Comparison of ENCODE assay signal across 8 cellular contexts in genomic region chr7:95772298-95772770, GRCh38. TPM values are rescaled to one million over a fixed set of nuclear protein-coding genes. Genes with fewer than 3 reads are reported as not detected.
A peak's percentile ranks its signal among the peaks of the same experiment; 100 is the strongest.
DNase-seq lines count a peak whose midpoint lies in the region; ATAC-seq and TF ChIP-seq lines count a peak whose summit lies in the region.

TSS of gene DYNC1I1 (plus strand) at chr7:95772554. CDS start at chr7:95804730, 32,176 bp downstream.

- 0 to 1% methylated on average over 18 to 49 of the region's 49 CpGs for WGBS in aorta, 2 donors

- no peaks in the 10 kb centered on the region for H3K36me3 ChIP-seq in Caco-2 (ENCODE audit: control insufficient read depth, insufficient read depth, low read length)
- no peaks in the 10 kb centered on the region for H3K36me3 ChIP-seq in aorta (ENCODE audit: control insufficient read depth in 1 of 2, insufficient read depth in 2 of 2, low read length in 1 of 2)

- peak; percentile 89 for ATAC-seq in GM19452 (IDR thresholded peaks at IDR 0.05; ENCODE audit: unreplicated experiment)
- peak; percentile 85 for ATAC-seq in HG03439 (IDR thresholded peaks at IDR 0.05; ENCODE audit: unreplicated experiment)
- peak; percentile 69 to 89 for ATAC-seq in activated naive CD4-positive, alpha-beta T cell treated with anti-CD3 and anti-CD28 coated beads, Interleukin-2, amount 50 U/mL, for 72 hours
- ATAC-seq in Right ventricle myocardium superior (ENCODE audit: poor library complexity), result peak; percentile 97
- peak; percentile 95 for ATAC-seq in omental fat pad (ENCODE audit: low FRiP score)
- ATAC-seq in aorta (ENCODE audit: low FRiP score), result peak; percentile 78

- H3K9me3 Mint-ChIP-seq in Caco-2 (ENCODE audit: unreplicated experiment), result no peaks in the 10 kb centered on the region
- no peaks in the 10 kb centered on the region for H3K9me3 Mint-ChIP-seq in activated naive CD4-positive, alpha-beta T cell treated with anti-CD3 and anti-CD28 coated beads, Interleukin-2, amount 50 U/mL, for 72 hours

- TF ChIP-seq CTCF in Caco-2 (IDR thresholded peaks at IDR 0.05; ENCODE audit: insufficient read depth in 1 of 2, low read depth in 1 of 2, low read length in 1 of 2, severe bottlenecking in 1 of 2, unreplicated experiment in 1 of 2) (no peak), omental fat pad (IDR thresholded peaks at IDR 0.05) (no peak)

- H3K4me1 ChIP-seq in Caco-2, result peaks cover 5% of the 10 kb centered on the region; the same call in 1 of the 2 replicates
- H3K4me1 ChIP-seq in aorta (ENCODE audit: control insufficient read depth in 1 of 2, insufficient read depth in 2 of 2, low read length in 2 of 2), result peaks cover 0 to 4% of the 10 kb centered on the region in 2 donors

- H3K4me3 ChIP-seq in Caco-2 (ENCODE audit: low read depth, low read length) (peak within 1 kb of the TSS; percentile 48), aorta (ENCODE audit: low read length in 2 of 2) (peak within 1 kb of the TSS; percentile 85 to 87)

- H3K9me3 ChIP-seq in Caco-2 (no peaks in the 10 kb centered on the region), aorta (ENCODE audit: control insufficient read depth, low read length) (no peaks in the 10 kb centered on the region)

- H3K27me3 ChIP-seq in Caco-2 (replicated peaks; ENCODE audit: control insufficient read depth, insufficient read depth, low read length) (0 out of 2 replicates have a peak, but pooled peaks cover 2% of the 10 kb centered on the region), aorta (ENCODE audit: control insufficient read depth in 1 of 2, insufficient read depth in 2 of 2, low read length in 1 of 2) (no peaks in the 10 kb centered on the region)

- peak within 1 kb of the TSS in 1 of 2 donors; percentile 38 for H3K27ac ChIP-seq in aorta (ENCODE audit: low read depth in 1 of 2, low read length in 2 of 2)

- POLR2A ChIA-PET in Caco-2 (lab: Charles Lee), result interaction anchor here (0.6 kb wide), 1 partner anchor 28 kb away, joined by 3 read pairs; no protein-coding TSS in a partner anchor

- intact Hi-C loops in Caco-2 (cut with micrococcal nuclease; ENCODE audit: unreplicated experiment) (no loop called here), Right ventricle myocardium superior (cut with DNase I) (no loop called here), aorta (cut with DNase I) (loop anchor here in 1 of 2 donors (10.0 kb wide), 1 partner anchor 102 kb away; no protein-coding TSS in a partner anchor)

- DNase-seq in Caco-2 (peak; percentile 64 to 65), NCI-H526 treated with DMSO at 0.1 percent for 48 hours (lab: John Stamatoyannopoulos, UW) (peak; percentile 76), Right ventricle myocardium superior (peak; percentile 87), omental fat pad (ENCODE audit: low spot score) (peak; percentile 23), aorta (peak; percentile 85 to 91)
- DNase-seq in activated naive CD4-positive, alpha-beta T cell treated with anti-CD3 and anti-CD28 coated beads, Interleukin-2, amount 50 U/mL, for 72 hours (ENCODE audit: low spot score in 2 of 2), result peak in 1 of 2 donors; percentile 21

- no peak within 1 kb of the TSS for H3K27ac Mint-ChIP-seq in Caco-2 (ENCODE audit: unreplicated experiment)
- no peak within 1 kb of the TSS for H3K27ac Mint-ChIP-seq in activated naive CD4-positive, alpha-beta T cell treated with anti-CD3 and anti-CD28 coated beads, Interleukin-2, amount 50 U/mL, for 72 hours

- H3K36me3 Mint-ChIP-seq in Caco-2 (ENCODE audit: insufficient read depth, unreplicated experiment), result no peaks in the 10 kb centered on the region
- no peaks in the 10 kb centered on the region for H3K36me3 Mint-ChIP-seq in activated naive CD4-positive, alpha-beta T cell treated with anti-CD3 and anti-CD28 coated beads, Interleukin-2, amount 50 U/mL, for 72 hours

- CTCF ChIA-PET in Caco-2 (lab: Charles Lee), result interaction anchor here (0.6 kb wide), 1 partner anchor 867 kb away, joined by 3 read pairs; no protein-coding TSS in a partner anchor

- peaks cover 13% of the 10 kb centered on the region for H3K27me3 Mint-ChIP-seq in Caco-2 (ENCODE audit: insufficient read depth, unreplicated experiment)

- H3K4me1 Mint-ChIP-seq in Caco-2 (ENCODE audit: low read depth, unreplicated experiment), result no peaks in the 10 kb centered on the region

- H3K4me3 Mint-ChIP-seq in Caco-2 (ENCODE audit: unreplicated experiment), result peak within 1 kb of the TSS; percentile 74

- no TSS peak for BruUV-seq in Caco-2 (replicated peaks; lab: Mats Ljungman, UMichigan)

RNA-seq across cellular contexts. Expression of gene DYNC1I1, which starts in this region (rescaled TPM):
- total RNA-seq in Caco-2 (2022) (6.8 and 8.3 TPM in 2 replicates), Right ventricle myocardium superior (35.6 TPM), omental fat pad (1 to 10 TPM; 1.7 to 6.8 (median 4.2) TPM), aorta (10 to 100 TPM; 11.0 to 13.3 TPM)
- not detected for total RNA-seq in activated naive CD4-positive, alpha-beta T cell treated with anti-CD3 and anti-CD28 coated beads, Interleukin-2, amount 50 U/mL, for 72 hours
- polyA plus RNA-seq in aorta, result 10 to 100 TPM in 1 of 2 donors, 1 to 10 TPM in 1; 7.4 to 11.6 TPM

Comparison
In these comparisons a context has a peak if more than half of its experiments do, and no peak if none do; other contexts are left out.
1. Peak in ATAC-seq in activated naive CD4-positive, alpha-beta T cell treated with anti-CD3 and anti-CD28 coated beads, Interleukin-2, amount 50 U/mL, for 72 hours; RNA of the gene not detected or under 1 TPM.